ENCODE assay signal across 8 cellular contexts in genomic region chr10:59908808-59909143, GRCh38. TPM values are rescaled to one million over a fixed set of nuclear protein-coding genes. Genes with fewer than 3 reads are reported as not detected.
DNase-seq lines count a peak whose midpoint lies in the region; ATAC-seq, FAIRE-seq and TF ChIP-seq lines count a peak whose summit lies in the region.

No MANE protein-coding gene starts in this region.

- H3K27ac Mint-ChIP-seq in CD4-positive, alpha-beta T cell, result peak overlapping the region; percentile 89

- H3K36me3 ChIP-seq in OCI-LY3 (replicated peaks; ENCODE audit: low read depth, low read length) (no peaks in the 10 kb centered on the region), H1 (ENCODE audit: control insufficient read depth in 2 of 4, insufficient read depth in 4 of 4, low read length in 3 of 4) (no peaks in the 10 kb centered on the region), ovary (no peaks in the 10 kb centered on the region)

- peaks cover 12% of the 10 kb centered on the region for H3K36me3 Mint-ChIP-seq in CD4-positive, alpha-beta T cell (ENCODE audit: low read depth)

- H3K4me3 ChIP-seq in OCI-LY3 (ENCODE audit: low read length), result peak overlapping the region; percentile 97
- H3K4me3 ChIP-seq in H1 (ENCODE audit: extremely low read depth in 1 of 4, insufficient read depth in 2 of 4, low read depth in 3 of 4, low read length in 4 of 4), result peak overlapping the region in 2 of 4 experiments; percentile 23 to 98; a peak in 2 of 8 replicates
- peak overlapping the region; percentile 95 for H3K4me3 ChIP-seq in ovary

- peaks cover 43% of the 10 kb centered on the region for H3K4me1 Mint-ChIP-seq in CD4-positive, alpha-beta T cell (ENCODE audit: low read depth)

- no peak for TF ChIP-seq RAD21 in H1 (IDR thresholded peaks at IDR 0.05 in 1 of 2, conservative IDR thresholded peaks at IDR 0.05 in 1 of 2; ENCODE audit: low read depth in 2 of 2, low read length in 2 of 2)

- H3K79me1 ChIP-seq in H1 (ENCODE audit: low read depth, low read length), result 0 out of 2 replicates have a peak, but pooled peaks cover 2% of the 10 kb centered on the region

- H4K5ac ChIP-seq in H1 (ENCODE audit: insufficient read length, low read depth, low read length), result peak overlapping the region; percentile 95

- H3K23me2 ChIP-seq in H1 (ENCODE audit: low read depth, low read length), result peaks cover 16% of the 10 kb centered on the region

- peak overlapping the region; percentile 91 for H3K4me3 Mint-ChIP-seq in CD4-positive, alpha-beta T cell

- H2BK15ac ChIP-seq in H1 (ENCODE audit: low read length), result no peak overlapping the region

- no peaks in the 10 kb centered on the region for H3K27me3 Mint-ChIP-seq in CD4-positive, alpha-beta T cell

- peak overlapping the region; percentile 85 for H3K4me2 ChIP-seq in OCI-LY3 (ENCODE audit: low read length)
- peak overlapping the region; percentile 79; a peak in 3 of 4 replicates for H3K4me2 ChIP-seq in H1 (ENCODE audit: insufficient read depth in 1 of 2, low read depth in 2 of 2, low read length in 2 of 2)

- peak overlapping the region; percentile 83 for H3K27ac ChIP-seq in CD4-positive, alpha-beta T cell (ENCODE audit: low read depth, low read length)
- H3K27ac ChIP-seq in OCI-LY3 (ENCODE audit: low read length) (no peak overlapping the region), H1 (ENCODE audit: low read depth, low read length) (peak overlapping the region; percentile 90; the same call in 1 of the 2 replicates), ovary (peak overlapping the region in 1 of 2 donors; percentile 93)

- WGBS in H1 (ENCODE audit: extremely low coverage in 1 of 2, insufficient coverage in 1 of 2, insufficient read length in 1 of 2, insufficient replicate concordance in 2 of 2, low coverage in 1 of 2, low lambda C conversion rate in 2 of 2, missing lambda C conversion rate in 1 of 2), 2 experiments, result 31% methylated on average over 4 of the region's 4 CpGs; no CpG with 5 or more reads in 1 of the 2 experiments
- 47 to 58% (median 57%) methylated on average over 4 of the region's 4 CpGs for WGBS in ovary, 3 donors

- H4K8ac ChIP-seq in H1 (ENCODE audit: extremely low read depth, insufficient read depth, low read length), result no peak overlapping the region

- DNase-seq in CD4-positive, alpha-beta T cell, result no peak
- DNase-seq in H1 (ENCODE audit: low read depth in 1 of 2, low spot score in 2 of 2), result no peak
- DNase-seq in ovary, result no peak
- DNase-seq in DMS53 (lab: John Stamatoyannopoulos, UW), result no peak
- no peak for DNase-seq in dedifferentiated amniotic fluid mesenchymal stem cell (ENCODE audit: extremely low spot score)

- peaks cover 4% of the 10 kb centered on the region for H3K9me3 ChIP-seq in CD4-positive, alpha-beta T cell (ENCODE audit: control insufficient read depth, low read length)
- H3K9me3 ChIP-seq in OCI-LY3 (ENCODE audit: insufficient read depth, low read length) (peaks cover 3% of the 10 kb centered on the region; the same call in 1 of the 2 replicates), H1 (ENCODE audit: insufficient read depth in 2 of 2, low read depth in 1 of 2, low read length in 1 of 2) (peaks cover 0 to 4% of the 10 kb centered on the region in 2 experiments; a peak in 1 of 4 replicates), ovary (no peaks in the 10 kb centered on the region)

- peaks cover 4% of the 10 kb centered on the region for H3K9me3 Mint-ChIP-seq in CD4-positive, alpha-beta T cell

- H3K23ac ChIP-seq in H1 (ENCODE audit: insufficient read length), result no peak overlapping the region

- CTCF ChIA-PET in CD4-positive, alpha-beta T cell (lab: Charles Lee), result no interaction called here
- CTCF ChIA-PET in H1 (lab: Charles Lee; ENCODE audit: partially characterized antibody), result interaction anchor here (0.6 to 4.9 kb wide), 10 partner anchors 44 to 283 kb away, joined by 3 to 34 read pairs (median 5); no protein-coding TSS in a partner anchor

- H3K79me2 ChIP-seq in OCI-LY3 (ENCODE audit: low read length) (peaks cover 25% of the 10 kb centered on the region), H1 (ENCODE audit: control insufficient read depth in 1 of 2, insufficient read depth in 2 of 2, low read length in 2 of 2) (peaks cover 18 to 23% of the 10 kb centered on the region in 2 experiments)

- H2BK120ac ChIP-seq in H1 (replicated peaks; ENCODE audit: low read depth, low read length), result no peak overlapping the region

- ATAC-seq in CD4-positive, alpha-beta T cell (ENCODE audit: poor library complexity), result no peak
- ATAC-seq in GM19467 (IDR thresholded peaks at IDR 0.05; ENCODE audit: unreplicated experiment), result no peak
- ATAC-seq in HG02884 (IDR thresholded peaks at IDR 0.05; ENCODE audit: unreplicated experiment), result no peak

- intact Hi-C loops in CD4-positive, alpha-beta T cell (cut with DNase I, micrococcal nuclease), result loop anchor here (5.0 to 10.0 kb wide), 5 partner anchors 41 to 1986 kb away; partner anchors contain the start of genes CDK1 (in 2 of the 2), CISD1 (in 1 of the 2) and IPMK (in 1 of the 2)
- intact Hi-C loops in ovary (cut with DNase I), result loop anchor here in 3 of 4 donors (5.0 to 10.0 kb wide), 4 partner anchors 54 to 284 kb away; no protein-coding TSS in a partner anchor

- H3K27me3 ChIP-seq in CD4-positive, alpha-beta T cell (ENCODE audit: control insufficient read depth, insufficient read depth, low read length), result no peaks in the 10 kb centered on the region
- no peaks in the 10 kb centered on the region for H3K27me3 ChIP-seq in OCI-LY3 (ENCODE audit: low read depth, low read length)
- H3K27me3 ChIP-seq in H1 (replicated peaks in 1 of 4; ENCODE audit: control insufficient read depth in 3 of 4, extremely low read depth in 1 of 4, insufficient read depth in 3 of 4, low read length in 3 of 4), result no peaks in the 10 kb centered on the region
- no peaks in the 10 kb centered on the region for H3K27me3 ChIP-seq in ovary

- H2AFZ ChIP-seq in OCI-LY3 (ENCODE audit: low read depth, low read length) (peak overlapping the region; percentile 31), H1 (ENCODE audit: low read length) (no peak overlapping the region)

- FAIRE-seq in H1 (lab: Jason Lieb, UNC), result no peak

- no peak overlapping the region for H2AK5ac ChIP-seq in H1 (ENCODE audit: low read depth, low read length)

- H2BK20ac ChIP-seq in H1 (ENCODE audit: low read length), result no peak overlapping the region

- no peak overlapping the region for H3K14ac ChIP-seq in H1 (ENCODE audit: insufficient read length)

- TF ChIP-seq POLR2A in H1 (IDR thresholded peaks at IDR 0.05; ENCODE audit: control extremely low read depth in 1 of 2, low read depth in 2 of 2, low read length in 2 of 2) (no peak), ovary (IDR thresholded peaks at IDR 0.05) (no peak)

- no peak for TF ChIP-seq EP300 in H1 (IDR thresholded peaks at IDR 0.05; ENCODE audit: borderline replicate concordance in 1 of 2, low read depth in 2 of 2, low read length in 2 of 2)
- no peak for TF ChIP-seq EP300 in ovary (IDR thresholded peaks at IDR 0.05)

- H3K56ac ChIP-seq in H1 (replicated peaks; ENCODE audit: insufficient read length, low read depth, low read length), result no peak overlapping the region

- no peak overlapping the region for H2BK12ac ChIP-seq in H1 (ENCODE audit: low read depth, low read length)

- peaks cover 30% of the 10 kb centered on the region for H3K4me1 ChIP-seq in OCI-LY3 (ENCODE audit: low read length)
- peaks cover under 1 to 16% (median 10%) of the 10 kb centered on the region in 4 experiments; a peak in 6 of 7 replicates for H3K4me1 ChIP-seq in H1 (replicated peaks in 1 of 4; ENCODE audit: control insufficient read depth in 3 of 4, insufficient read depth in 4 of 4, low read length in 3 of 4)
- H3K4me1 ChIP-seq in ovary (ENCODE audit: insufficient read depth), result peaks cover 8% of the 10 kb centered on the region

- H3K4ac ChIP-seq in H1 (replicated peaks; ENCODE audit: insufficient read length, low read depth, low read length), result no peak overlapping the region

- H2BK5ac ChIP-seq in H1 (ENCODE audit: low read depth, low read length), result no peak overlapping the region

- no peak for TF ChIP-seq CTCF in CD4-positive, alpha-beta T cell (IDR thresholded peaks at IDR 0.05)
- TF ChIP-seq CTCF in OCI-LY3 (IDR thresholded peaks at IDR 0.05; ENCODE audit: low read depth, low read length) (no peak), H1 (IDR thresholded peaks at IDR 0.05; ENCODE audit: control extremely low read depth in 1 of 3, insufficient read depth in 1 of 3, low read depth in 1 of 3, low read length in 3 of 3) (no peak), ovary (IDR thresholded peaks at IDR 0.05) (no peak)

- POLR2A ChIA-PET in CD4-positive, alpha-beta T cell (lab: Charles Lee), result interaction anchor here (0.6 to 3.6 kb wide), 7 partner anchors 27 to 1640 kb away, joined by 3 to 30 read pairs (median 3); partner anchors contain the start of gene CISD1
- POLR2A ChIA-PET in H1 (lab: Charles Lee; ENCODE audit: partially characterized antibody), result interaction anchor here (0.8 to 7.8 kb wide), 16 partner anchors 10 to 231 kb away, joined by 3 to 90 read pairs (median 5); partner anchors contain the start of gene SLC16A9

- H4K91ac ChIP-seq in H1 (replicated peaks; ENCODE audit: insufficient read length, low read length), result no peak overlapping the region

- H4K20me1 ChIP-seq in OCI-LY3 (ENCODE audit: insufficient read depth, low read length), result peaks cover 11% of the 10 kb centered on the region
- H4K20me1 ChIP-seq in H1 (replicated peaks in 1 of 2; ENCODE audit: control insufficient read depth in 1 of 2, insufficient read depth in 2 of 2, low read length in 2 of 2), result peaks cover 11 to 14% of the 10 kb centered on the region in 2 experiments

- H3K18ac ChIP-seq in H1 (ENCODE audit: extremely low read depth, low read length), result no peak overlapping the region; the same call in 1 of the 2 replicates

- H3K9ac ChIP-seq in OCI-LY3 (ENCODE audit: low read length), result no peak overlapping the region
- H3K9ac ChIP-seq in H1 (replicated peaks in 1 of 4; ENCODE audit: extremely low read depth in 1 of 4, low read depth in 3 of 4, low read length in 3 of 4), result no peak overlapping the region

TF ChIP-seq in H1, 55 proteins besides CTCF, POLR2A, EP300 and RAD21:
- TF ChIP-seq SIN3A (conservative IDR thresholded peaks at IDR 0.05 in 1 of 2, IDR thresholded peaks at IDR 0.05 in 1 of 2; ENCODE audit: low read depth in 1 of 2, low read length in 2 of 2), result no peak
- TF ChIP-seq PHF8 (conservative IDR thresholded peaks at IDR 0.05; ENCODE audit: low read depth, low read length), result 0 out of 2 replicates have a peak, but pooled peaks have one; percentile 6

RNA-seq across cellular contexts. Expression of gene CCDC6, which starts 2.4 kb away (rescaled TPM):
- 10 to 100 TPM; 21.6 to 22.1 TPM for total RNA-seq in CD4-positive, alpha-beta T cell
- total RNA-seq in H1 (2021; fragmentation: NEBNext Ultra II Directional; extraction: Animal tissue kit (Norgen Biotek cat#: 25700)), result 74.4 and 74.8 TPM in 2 replicates
- polyA plus RNA-seq in H1 (2011; rRNA removed) (28.2 and 42.2 TPM in 2 replicates), ovary (10 to 100 TPM; 12.2 to 34.1 TPM)
- 25.6 TPM for polyA plus RNA-seq in H1 (2011; cell fraction: cytosol; rRNA removed)
- 26.6 TPM for polyA plus RNA-seq in H1 (2011; cell fraction: nucleus; rRNA removed)
- polyA plus RNA-seq in H1 (2012, experiment 1 of 2), result 23.9 to 42.1 TPM (median 30.6 TPM) in 4 replicates
- 6.1 TPM for polyA plus RNA-seq in H1 (2012, experiment 2 of 2)
- polyA plus RNA-seq in H1 (2013, experiment 1 of 2), result 29.5 TPM
- polyA plus RNA-seq in H1 (2013, experiment 2 of 2), result 29.9 TPM
- polyA minus RNA-seq in H1 (2011; rRNA and poly(A)+ RNA removed), result 76.2 and 77.5 TPM in 2 replicates
- 52.0 TPM for polyA minus RNA-seq in H1 (2011; cell fraction: cytosol; rRNA and poly(A)+ RNA removed)
- 90.9 TPM for polyA minus RNA-seq in H1 (2011; cell fraction: nucleus; rRNA and poly(A)+ RNA removed)
- 10 to 100 TPM; 22.2 to 46.8 (median 34.2) TPM for total RNA-seq in ovary
